In genomic region chr17:1107083-1107776, GRCh38 we compare ENCODE assay signal across 1 cellular context.
TF ChIP-seq lines count a peak whose summit lies in the region.

No MANE protein-coding gene starts in this region.

TF ChIP-seq in HCT116, 20 proteins besides CTCF, POLR2A, EP300 and RAD21 (continued from another document):
- TF ChIP-seq REST (IDR thresholded peaks at IDR 0.05; ENCODE audit: low read depth) (no peak), SP1 (IDR thresholded peaks at IDR 0.05; ENCODE audit: low read depth) (no peak), YY1 (IDR thresholded peaks at IDR 0.05; ENCODE audit: extremely low read depth, insufficient replicate concordance, low read depth, low read length) (no peak), EZH2 (IDR thresholded peaks at IDR 0.05) (no peak), SRF (IDR thresholded peaks at IDR 0.05; ENCODE audit: low read depth) (no peak), SIN3A (IDR thresholded peaks at IDR 0.05; ENCODE audit: low read depth) (no peak), CBX3 (IDR thresholded peaks at IDR 0.05; ENCODE audit: low read depth) (no peak)
